ENCODE assay signal across 8 cellular contexts in genomic region chr9:2622361-2623045, GRCh38. TPM values are rescaled to one million over a fixed set of nuclear protein-coding genes. Genes with fewer than 3 reads are reported as not detected.
A peak's percentile ranks its signal among the peaks of the same experiment; 100 is the strongest.
DNase-seq lines count a peak whose midpoint lies in the region; ATAC-seq, FAIRE-seq and TF ChIP-seq lines count a peak whose summit lies in the region.

No MANE protein-coding gene starts in this region.

- H4K91ac ChIP-seq in H1 (replicated peaks; ENCODE audit: insufficient read length, low read length): peak overlapping the region; percentile 63

- 1% methylated on average over 59 of the region's 74 CpGs; no CpG with 5 or more reads in 1 of the 2 experiments for WGBS in H1 (ENCODE audit: extremely low coverage in 1 of 2, insufficient coverage in 1 of 2, insufficient read length in 1 of 2, insufficient replicate concordance in 2 of 2, low coverage in 1 of 2, low lambda C conversion rate in 2 of 2, missing lambda C conversion rate in 1 of 2), 2 experiments

- no peak for TF ChIP-seq EP300 in H1 (IDR thresholded peaks at IDR 0.05; ENCODE audit: borderline replicate concordance in 1 of 2, low read depth in 2 of 2, low read length in 2 of 2)

- H3K4me2 ChIP-seq in H1 (ENCODE audit: insufficient read depth in 1 of 2, low read depth in 2 of 2, low read length in 2 of 2): peak overlapping the region; percentile 91 to 94

- H3K23me2 ChIP-seq in H1 (ENCODE audit: low read depth, low read length): peaks cover 15% of the 10 kb centered on the region; the same call in 1 of the 2 replicates

- POLR2A ChIA-PET in H1 (lab: Charles Lee; ENCODE audit: partially characterized antibody): interaction anchor here (0.7 to 3.2 kb wide), 17 partner anchors 9 to 475 kb away, joined by 3 to 16 read pairs (median 3); no protein-coding TSS in a partner anchor

- no peaks in the 10 kb centered on the region for H3K36me3 ChIP-seq in H1 (ENCODE audit: control insufficient read depth in 2 of 4, insufficient read depth in 4 of 4, low read length in 3 of 4)
- H3K36me3 ChIP-seq in thoracic aorta: no peaks in the 10 kb centered on the region

- H4K5ac ChIP-seq in H1 (ENCODE audit: insufficient read length, low read depth, low read length): no peak overlapping the region

- H4K8ac ChIP-seq in H1 (ENCODE audit: extremely low read depth, insufficient read depth, low read length): peak overlapping the region; percentile 64; the same call in 1 of the 2 replicates

- peak overlapping the region; percentile 42 to 87 (median 52); a peak in 6 of 7 replicates for H3K9ac ChIP-seq in H1 (replicated peaks in 1 of 4; ENCODE audit: extremely low read depth in 1 of 4, low read depth in 3 of 4, low read length in 3 of 4)

- no peak for TF ChIP-seq CTCF in CD14-positive monocyte (IDR thresholded peaks at IDR 0.05)
- TF ChIP-seq CTCF in VCaP (conservative IDR thresholded peaks at IDR 0.05): no peak
- no peak for TF ChIP-seq CTCF in H1 (IDR thresholded peaks at IDR 0.05; ENCODE audit: control extremely low read depth in 1 of 3, insufficient read depth in 1 of 3, low read depth in 1 of 3, low read length in 3 of 3)
- TF ChIP-seq CTCF in thoracic aorta (IDR thresholded peaks at IDR 0.05): no peak

- no peak overlapping the region for H2BK12ac ChIP-seq in H1 (ENCODE audit: low read depth, low read length)

- CTCF ChIA-PET in H1 (lab: Charles Lee; ENCODE audit: partially characterized antibody): interaction anchor here (0.6 kb wide), 1 partner anchor 392 kb away, joined by 3 read pairs; no protein-coding TSS in a partner anchor

- no peak overlapping the region for H3K14ac ChIP-seq in H1 (ENCODE audit: insufficient read length)

- no peak for DNase-seq in CD14-positive monocyte (ENCODE audit: low spot score)
- peak; percentile 19 for DNase-seq in GM19238 (ENCODE audit: insufficient read length, low spot score)
- peak in 1 of 2 experiments; percentile 55 for DNase-seq in H1 (ENCODE audit: low read depth in 1 of 2, low spot score in 2 of 2)
- DNase-seq in thoracic aorta (ENCODE audit: low spot score): no peak

- no peak overlapping the region for H2BK120ac ChIP-seq in H1 (replicated peaks; ENCODE audit: low read depth, low read length)

- peak overlapping the region; percentile 81 to 94 for H3K4me3 Mint-ChIP-seq in CD14-positive monocyte

- peaks cover 19% of the 10 kb centered on the region for H3K4me1 Mint-ChIP-seq in CD14-positive monocyte

- peak overlapping the region in 2 of 7 donors; percentile 54 to 55 for H3K27ac Mint-ChIP-seq in CD14-positive monocyte

- peaks cover 3 to 5% of the 10 kb centered on the region in 2 donors for H3K36me3 Mint-ChIP-seq in CD14-positive monocyte

- no peak for TF ChIP-seq RAD21 in H1 (IDR thresholded peaks at IDR 0.05 in 1 of 2, conservative IDR thresholded peaks at IDR 0.05 in 1 of 2; ENCODE audit: low read depth in 2 of 2, low read length in 2 of 2)

- peak overlapping the region; percentile 68 to 79 (median 74) for H3K4me3 ChIP-seq in H1 (ENCODE audit: extremely low read depth in 1 of 4, insufficient read depth in 2 of 4, low read depth in 3 of 4, low read length in 4 of 4)
- peak overlapping the region; percentile 26 for H3K4me3 ChIP-seq in mononuclear cell (ENCODE audit: low read length)
- peak overlapping the region; percentile 83 for H3K4me3 ChIP-seq in thoracic aorta

- no peaks in the 10 kb centered on the region for H3K9me3 ChIP-seq in H1 (ENCODE audit: insufficient read depth in 2 of 2, low read depth in 1 of 2, low read length in 1 of 2)
- no peaks in the 10 kb centered on the region for H3K9me3 ChIP-seq in mononuclear cell (ENCODE audit: low read depth, low read length)
- no peaks in the 10 kb centered on the region for H3K9me3 ChIP-seq in thoracic aorta

- no peak overlapping the region for H3K23ac ChIP-seq in H1 (ENCODE audit: insufficient read length)

- H3K79me1 ChIP-seq in H1 (ENCODE audit: low read depth, low read length): peaks cover 6% of the 10 kb centered on the region; the same call in 1 of the 2 replicates

- H3K4me1 ChIP-seq in H1 (replicated peaks in 1 of 4; ENCODE audit: control insufficient read depth in 3 of 4, insufficient read depth in 4 of 4, low read length in 3 of 4): peaks cover 3 to 19% (median 16%) of the 10 kb centered on the region in 4 experiments
- H3K4me1 ChIP-seq in mononuclear cell (ENCODE audit: insufficient read depth, low read length): peaks cover 14% of the 10 kb centered on the region
- peaks cover 0 to 10% of the 10 kb centered on the region in 2 donors for H3K4me1 ChIP-seq in thoracic aorta (ENCODE audit: control insufficient read depth in 1 of 2, low read depth in 2 of 2)

- ATAC-seq in HG03439 (IDR thresholded peaks at IDR 0.05; ENCODE audit: unreplicated experiment) (peak; percentile 41), thoracic aorta (ENCODE audit: insufficient number of reproducible peaks, low FRiP score, low read depth) (peak; percentile 9), HG02870 (IDR thresholded peaks at IDR 0.05; ENCODE audit: unreplicated experiment) (no peak)

- no peak overlapping the region for H2AFZ ChIP-seq in H1 (ENCODE audit: low read length)

- no peak overlapping the region for H2BK15ac ChIP-seq in H1 (ENCODE audit: low read length)

- no peak overlapping the region for H3K4ac ChIP-seq in H1 (replicated peaks; ENCODE audit: insufficient read length, low read depth, low read length)

- peak overlapping the region; percentile 86 for H3K18ac ChIP-seq in H1 (ENCODE audit: extremely low read depth, low read length)

- peaks cover 12 to 74% of the 10 kb centered on the region in 2 experiments for H3K79me2 ChIP-seq in H1 (ENCODE audit: control insufficient read depth in 1 of 2, insufficient read depth in 2 of 2, low read length in 2 of 2)

- no peak overlapping the region for H2BK20ac ChIP-seq in H1 (ENCODE audit: low read length)

- peak overlapping the region; percentile 34; the same call in 1 of the 2 replicates for H2AK5ac ChIP-seq in H1 (ENCODE audit: low read depth, low read length)

- intact Hi-C loops in CD14-positive monocyte (cut with micrococcal nuclease): no loop called here

- peak overlapping the region; percentile 19; the same call in 1 of the 2 replicates for H2BK5ac ChIP-seq in H1 (ENCODE audit: low read depth, low read length)

- H3K56ac ChIP-seq in H1 (replicated peaks; ENCODE audit: insufficient read length, low read depth, low read length): peak overlapping the region; percentile 77

- no peak for FAIRE-seq in H1 (lab: Jason Lieb, UNC)

- peak overlapping the region; percentile 84 for H3K27ac ChIP-seq in VCaP
- no peak overlapping the region for H3K27ac ChIP-seq in H1 (ENCODE audit: low read depth, low read length)
- peak overlapping the region; percentile 79 to 89 for H3K27ac ChIP-seq in thoracic aorta

- H3K27me3 Mint-ChIP-seq in CD14-positive monocyte (ENCODE audit: low read depth in 3 of 3): peaks cover 54 to 73% (median 55%) of the 10 kb centered on the region in 3 donors

- TF ChIP-seq POLR2A in H1 (IDR thresholded peaks at IDR 0.05; ENCODE audit: control extremely low read depth in 1 of 2, low read depth in 2 of 2, low read length in 2 of 2): peak in 1 of 2 experiments; percentile 24; a peak in 1 of 3 replicates

- H3K27me3 ChIP-seq in H1 (replicated peaks in 1 of 4; ENCODE audit: control insufficient read depth in 3 of 4, extremely low read depth in 1 of 4, insufficient read depth in 3 of 4, low read length in 3 of 4): peaks cover 0 to 7% (median 3%) of the 10 kb centered on the region in 4 experiments; a peak in 3 of 7 replicates
- peaks cover 64% of the 10 kb centered on the region for H3K27me3 ChIP-seq in mononuclear cell (ENCODE audit: insufficient read depth, low read length)
- no peaks in the 10 kb centered on the region for H3K27me3 ChIP-seq in thoracic aorta (replicated peaks; ENCODE audit: insufficient read depth)

- peaks cover 0 to 22% (median 9%) of the 10 kb centered on the region in 7 donors for H3K9me3 Mint-ChIP-seq in CD14-positive monocyte

- H4K20me1 ChIP-seq in H1 (replicated peaks in 1 of 2; ENCODE audit: control insufficient read depth in 1 of 2, insufficient read depth in 2 of 2, low read length in 2 of 2): peaks cover 12 to 14% of the 10 kb centered on the region in 2 experiments

TF ChIP-seq in H1, 55 proteins besides CTCF, POLR2A, EP300 and RAD21:
- TF ChIP-seq SIN3A (conservative IDR thresholded peaks at IDR 0.05 in 1 of 2, IDR thresholded peaks at IDR 0.05 in 1 of 2; ENCODE audit: low read depth in 1 of 2, low read length in 2 of 2) (peak; percentile 15 to 28; a peak in 1 of 4 replicates), TBP (IDR thresholded peaks at IDR 0.05; ENCODE audit: low read depth, low read length) (no peak), KDM1A (IDR thresholded peaks at IDR 0.05; ENCODE audit: borderline replicate concordance, low read length) (no peak), TAF7 (optimal IDR thresholded peaks at IDR 0.05; ENCODE audit: borderline replicate concordance, low read depth, low read length) (peak; percentile 7)

RNA-seq across cellular contexts. Expression of gene VLDLR, which starts 0.9 kb away (rescaled TPM):
- polyA plus RNA-seq in CD14-positive monocyte: under 1 TPM in 1 of 2 donors, not detected in 1; 0.07 TPM
- 43.6 and 49.1 TPM in 2 replicates for total RNA-seq in H1 (2021; fragmentation: NEBNext Ultra II Directional; extraction: Animal tissue kit (Norgen Biotek cat#: 25700))
- polyA plus RNA-seq in H1 (2011; rRNA removed): 19.1 and 24.2 TPM in 2 replicates
- polyA plus RNA-seq in H1 (2011; cell fraction: cytosol; rRNA removed): 26.7 TPM
- 36.8 TPM for polyA plus RNA-seq in H1 (2011; cell fraction: nucleus; rRNA removed)
- 25.5 to 30.7 TPM (median 27.7 TPM) in 4 replicates for polyA plus RNA-seq in H1 (2012, experiment 1 of 2)
- polyA plus RNA-seq in H1 (2012, experiment 2 of 2): 2.3 TPM
- 33.5 TPM for polyA plus RNA-seq in H1 (2013, experiment 1 of 2)
- 35.4 TPM for polyA plus RNA-seq in H1 (2013, experiment 2 of 2)
- polyA minus RNA-seq in H1 (2011; rRNA and poly(A)+ RNA removed): 80.2 and 84.8 TPM in 2 replicates
- 32.7 TPM for polyA minus RNA-seq in H1 (2011; cell fraction: cytosol; rRNA and poly(A)+ RNA removed)
- 52.0 TPM for polyA minus RNA-seq in H1 (2011; cell fraction: nucleus; rRNA and poly(A)+ RNA removed)
- total RNA-seq in mononuclear cell: 0.31 TPM
- 10 to 100 TPM in 1 of 2 donors, 1 to 10 TPM in 1; 6.6 to 16.9 TPM for total RNA-seq in thoracic aorta

Comparison
In these comparisons a context has a peak if more than half of its experiments do, and no peak if none do; other contexts are left out.
1. H3K4me3 ChIP-seq: peak in every context shown above with its lines; median percentile 83 in thoracic aorta; 74 in H1; 26 in mononuclear cell.